In genomic region chr14:53060046-53060445, GRCh38 we compare ENCODE assay signal across 2 cellular contexts.
TF ChIP-seq lines count a peak whose summit lies in the region.

No MANE protein-coding gene starts in this region.

TF ChIP-seq in IMR-90, 13 proteins besides CTCF, POLR2A, EP300 and RAD21:
- TF ChIP-seq FOS (IDR thresholded peaks at IDR 0.05; ENCODE audit: low read depth, low read length) (no peak), BHLHE40 (IDR thresholded peaks at IDR 0.05; ENCODE audit: low read depth, low read length) (no peak), MXI1 (IDR thresholded peaks at IDR 0.05; ENCODE audit: borderline replicate concordance, low read depth, low read length) (no peak), CHD1 (IDR thresholded peaks at IDR 0.05; ENCODE audit: low read depth, low read length) (no peak), CEBPB (IDR thresholded peaks at IDR 0.05; ENCODE audit: low read depth, low read length) (no peak), SMC3 (IDR thresholded peaks at IDR 0.05; ENCODE audit: low read depth, low read length) (no peak), ELK1 (IDR thresholded peaks at IDR 0.05; ENCODE audit: borderline replicate concordance, low read depth, low read length) (no peak), MAFK (IDR thresholded peaks at IDR 0.05; ENCODE audit: low read depth, low read length) (no peak), RFX5 (IDR thresholded peaks at IDR 0.05; ENCODE audit: low read depth, low read length) (no peak), NFE2L2 (IDR thresholded peaks at IDR 0.05; ENCODE audit: low read depth, low read length) (no peak), MAZ (IDR thresholded peaks at IDR 0.05; ENCODE audit: borderline replicate concordance, low read depth, low read length) (no peak), USF2 (IDR thresholded peaks at IDR 0.05; ENCODE audit: low read depth, low read length) (no peak), RCOR1 (IDR thresholded peaks at IDR 0.05; ENCODE audit: insufficient replicate concordance, low read length) (no peak)

TF ChIP-seq in endothelial cell of umbilical vein, 7 proteins besides CTCF, POLR2A, EP300 and RAD21:
- TF ChIP-seq FOS (IDR thresholded peaks at IDR 0.05; ENCODE audit: borderline replicate concordance, insufficient read depth, low read length) = no peak
- no peak for TF ChIP-seq POLR2AphosphoS5 (IDR thresholded peaks at IDR 0.05; ENCODE audit: insufficient read depth, low read depth, low read length)
- no peak for TF ChIP-seq GATA2 (IDR thresholded peaks at IDR 0.05; ENCODE audit: insufficient read depth, insufficient read length, low read depth, low read length)
- no peak for TF ChIP-seq JUN (IDR thresholded peaks at IDR 0.05; ENCODE audit: borderline replicate concordance, insufficient read depth, insufficient read length, low read depth)
- no peak for TF ChIP-seq MYC (IDR thresholded peaks at IDR 0.05; ENCODE audit: low read depth, low read length)
- no peak for TF ChIP-seq EZH2 (IDR thresholded peaks at IDR 0.05; ENCODE audit: borderline replicate concordance, low read depth, low read length, severe bottlenecking)
- no peak for TF ChIP-seq MAX (IDR thresholded peaks at IDR 0.05; ENCODE audit: insufficient read depth, insufficient read length)
